In genomic region chr5:160970605-160971191, GRCh38 we compare ENCODE assay signal across 9 cellular contexts.
A peak's percentile ranks its signal among the peaks of the same experiment; 100 is the strongest.
DNase-seq lines count a peak whose midpoint lies in the region; ATAC-seq, FAIRE-seq and TF ChIP-seq lines count a peak whose summit lies in the region.
"Had no signal": no experiment of that assay in that cellular context is flagged by ENCODE, and none has a peak within 500 bp of the region (broad histone marks: within the 10 kb centered on the region; RNA-seq: fewer than 3 reads in every experiment).

No MANE protein-coding gene starts in this region.

- TF ChIP-seq POLR2A in lower leg skin (IDR thresholded peaks at IDR 0.05): no peak

- 63 to 64% methylated on average over 1 of the region's 1 CpG for WGBS in lower leg skin, 2 donors

- intact Hi-C loops in lower leg skin (cut with DNase I; ENCODE audit: low total_unique reads): no loop called here

- TF ChIP-seq CTCF in D721Med (IDR thresholded peaks at IDR 0.05; ENCODE audit: insufficient read depth, missing control alignments): peak; percentile 43
- peak; percentile 47 for TF ChIP-seq CTCF in fibroblast of mammary gland (conservative IDR thresholded peaks at IDR 0.05; ENCODE audit: control insufficient read depth, insufficient read depth, low read depth, low read length)
- no peak for TF ChIP-seq CTCF in lower leg skin (IDR thresholded peaks at IDR 0.05)

- ATAC-seq in GM21367 (IDR thresholded peaks at IDR 0.05; ENCODE audit: unreplicated experiment) (peak; percentile 69), GM19397 (IDR thresholded peaks at IDR 0.05; ENCODE audit: unreplicated experiment) (no peak)

- H3K4me3 ChIP-seq in fibroblast of mammary gland (ENCODE audit: control insufficient read depth, low read depth, low read length) (no peak overlapping the region), lower leg skin (ENCODE audit: low read depth, poor library complexity, severe bottlenecking) (no peak overlapping the region)

- DNase-seq in D721Med (ENCODE audit: insufficient read length, low spot score): no peak
- peak; percentile 86 for DNase-seq in NCI-H446 treated with DMSO at 0.1 percent for 48 hours (lab: John Stamatoyannopoulos, UW)
- peak; percentile 49 for DNase-seq in fibroblast of mammary gland (ENCODE audit: low read depth)
- no peak for DNase-seq in GOT3 (lab: John Stamatoyannopoulos, UW)
- DNase-seq in lower leg skin (ENCODE audit: low spot score in 2 of 2): no peak
- DNase-seq in NCI-H2227 treated with DMSO at 0.1 percent for 48 hours (lab: John Stamatoyannopoulos, UW): no peak
- DNase-seq: GF-D8 had no signal

- no peak for FAIRE-seq in D721Med (lab: Jason Lieb, UNC)

Comparison
In these comparisons a context has a peak if more than half of its experiments do, and no peak if none do; other contexts are left out.
1. DNase-seq: peak in NCI-H446 treated with DMSO at 0.1 percent for 48 hours (single experiment) and fibroblast of mammary gland (single experiment); none in D721Med (single experiment), GOT3 (single experiment), lower leg skin (0 of 2) and NCI-H2227 treated with DMSO at 0.1 percent for 48 hours (single experiment).
2. CTCF ChIP-seq: peak in D721Med (single experiment) and fibroblast of mammary gland (single experiment); none in lower leg skin (0 of 3).